ENCODE assay signal across 13 cellular contexts in genomic region chr12:47650469-47650868, GRCh38.
DNase-seq lines count a peak whose midpoint lies in the region; ATAC-seq and TF ChIP-seq lines count a peak whose summit lies in the region.
"Had no signal": no experiment of that assay in that cellular context is flagged by ENCODE, and none has a peak within 500 bp of the region (broad histone marks: within the 10 kb centered on the region; RNA-seq: fewer than 3 reads in every experiment).

No MANE protein-coding gene starts in this region.

- no peak overlapping the region for H3K4me3 Mint-ChIP-seq in T-helper 2 cell treated with Interferon-gamma antibody and Interleukin-4, amounts not matched to agents 5 μg/mL and 100 μg/mL, for 36 hours

- peaks cover 9% of the 10 kb centered on the region for H3K4me1 Mint-ChIP-seq in T-helper 2 cell treated with Interferon-gamma antibody and Interleukin-4, amounts not matched to agents 5 μg/mL and 100 μg/mL, for 36 hours (ENCODE audit: low read depth)

- H3K27ac Mint-ChIP-seq in T-helper 2 cell treated with Interferon-gamma antibody and Interleukin-4, amounts not matched to agents 5 μg/mL and 100 μg/mL, for 36 hours: no peak overlapping the region

- H3K27me3 Mint-ChIP-seq in T-helper 2 cell treated with Interferon-gamma antibody and Interleukin-4, amounts not matched to agents 5 μg/mL and 100 μg/mL, for 36 hours (ENCODE audit: low read depth): no peaks in the 10 kb centered on the region
- H3K27me3 Mint-ChIP-seq: effector memory CD8-positive, alpha-beta T cell had no signal

- no peak for TF ChIP-seq CTCF in GM06990 (IDR thresholded peaks at IDR 0.05; ENCODE audit: insufficient read depth, low read length, poor library complexity, severe bottlenecking)

- no peaks in the 10 kb centered on the region for H3K36me3 ChIP-seq in GM06990 (ENCODE audit: control insufficient read depth, insufficient read depth, low read length)
- H3K36me3 ChIP-seq: adrenal gland had no signal

- DNase-seq in GM06990 (ENCODE audit: extremely low read depth, insufficient read length): peak; percentile 18
- DNase-seq in NCI-H69 (lab: John Stamatoyannopoulos, UW): peak; percentile 32
- no peak for DNase-seq in NCI-H1092 (lab: John Stamatoyannopoulos, UW)
- no peak for DNase-seq in T-helper 2 cell treated with Interferon-gamma antibody and Interleukin-4, amounts not matched to agents 5 μg/mL and 100 μg/mL, for 36 hours (ENCODE audit: low spot score)
- DNase-seq in DMS 273 (lab: John Stamatoyannopoulos, UW; ENCODE audit: unreplicated experiment): no peak
- no peak for DNase-seq in SHP77 treated with DMSO at 0.1 percent for 48 hours (lab: John Stamatoyannopoulos, UW)
- DNase-seq: adrenal gland; effector memory CD8-positive, alpha-beta T cell; hippocampal formation; NCI-H446 treated with DMSO at 0.1 percent for 48 hours; right cardiac atrium had no signal

- ATAC-seq in GM19395 (IDR thresholded peaks at IDR 0.05; ENCODE audit: unreplicated experiment) (peak; percentile 75), HG02884 (IDR thresholded peaks at IDR 0.05; ENCODE audit: unreplicated experiment) (peak; percentile 84)
- ATAC-seq: effector memory CD8-positive, alpha-beta T cell; right cardiac atrium had no signal

- H3K27me3 ChIP-seq in GM06990 (replicated peaks; ENCODE audit: control insufficient read depth, insufficient read depth, low read length): no peaks in the 10 kb centered on the region
- H3K27me3 ChIP-seq: adrenal gland had no signal

- H3K36me3 Mint-ChIP-seq in T-helper 2 cell treated with Interferon-gamma antibody and Interleukin-4, amounts not matched to agents 5 μg/mL and 100 μg/mL, for 36 hours (ENCODE audit: low read depth): peaks cover 2% of the 10 kb centered on the region

- H3K9me3 Mint-ChIP-seq in T-helper 2 cell treated with Interferon-gamma antibody and Interleukin-4, amounts not matched to agents 5 μg/mL and 100 μg/mL, for 36 hours: no peaks in the 10 kb centered on the region
- H3K9me3 Mint-ChIP-seq: effector memory CD8-positive, alpha-beta T cell had no signal

- no peak overlapping the region for H3K4me3 ChIP-seq in GM06990 (replicated peaks; ENCODE audit: low read depth, low read length)

Comparison
In these comparisons a context has a peak if more than half of its experiments do, and no peak if none do; other contexts are left out.
1. DNase-seq: peak in GM06990 (single experiment) and NCI-H69 (single experiment); none in NCI-H1092 (single experiment), T-helper 2 cell treated with Interferon-gamma antibody and Interleukin-4, amounts not matched to agents 5 μg/mL and 100 μg/mL, for 36 hours (single experiment), DMS 273 (single experiment) and SHP77 treated with DMSO at 0.1 percent for 48 hours (single experiment).